In genomic region chr3:147925272-147925671, GRCh38 we compare ENCODE assay signal across 38 cellular contexts.
"Had no signal": no experiment of that assay in that cellular context is flagged by ENCODE, and none has a peak within 500 bp of the region (broad histone marks: within the 10 kb centered on the region; RNA-seq: fewer than 3 reads in every experiment).

No MANE protein-coding gene starts in this region.

- H3K27me3 ChIP-seq: adrenal gland, Peyer's patch, SJSA1 had no signal

- H3K36me3 ChIP-seq: adrenal gland, Peyer's patch, SJSA1, WERI-Rb-1 had no signal

- H3K4me3 ChIP-seq: adrenal gland, Peyer's patch, SJSA1 had no signal

- ATAC-seq: activated CD8-positive, alpha-beta memory T cell treated with anti-CD3 and anti-CD28 coated beads, Interleukin-2, amount 10 ng/mL, durations not matched to agents 7 days and 5 days; PC-3 had no signal

- DNase-seq: activated CD4-positive, alpha-beta memory T cell treated with anti-CD3 and anti-CD28 coated beads, Interleukin-2, amount 10 ng/mL, durations not matched to agents 7 days and 5 days; activated CD4-positive, alpha-beta T cell treated with anti-CD3 and anti-CD28 coated beads for 1 hour; activated CD4-positive, alpha-beta T cell treated with anti-CD3 and anti-CD28 coated beads for 48 hours; activated CD4-positive, CD25-positive, alpha-beta regulatory T cell; activated CD8-positive, alpha-beta memory T cell treated with anti-CD3 and anti-CD28 coated beads for 24 hours; activated CD8-positive, alpha-beta memory T cell treated with anti-CD3 and anti-CD28 coated beads, Interleukin-2, amount 10 ng/mL, durations not matched to agents 7 days and 5 days; activated CD8-positive, alpha-beta memory T cell treated with anti-CD3 and anti-CD28 coated beads, Interleukin-2, amount 50 U/mL, for 48 hours; activated gamma-delta T cell; activated naive CD4-positive, alpha-beta T cell treated with Interleukin-2 at 50 U/mL for 16 hours; activated T-cell treated with anti-CD3 and anti-CD28 coated beads, Interleukin-2, amount 50 U/mL, for 48 hours; adrenal gland; caudate nucleus; Kasumi-1; KG1; MM.1S; MV-4-11; NCI-H1092; NCI-H1417; NCI-H146; NCI-H187; NCI-H2029 treated with DMSO at 0.1 percent for 48 hours; NCI-H2107; NCI-H2171; NCI-H510A; NCI-H526; NCI-H748 treated with DMSO at 0.1 percent for 48 hours; NK-92 treated with Interleukin-12 subunit alpha and Interleukin-12 subunit beta, amount 100 ng/mL, for 24 hours; PC-3; Peyer's patch; RPMI8226; SHP77 treated with DMSO at 0.1 percent for 48 hours; SW 1271; T-helper 1 cell; T-helper 2 cell; T-helper 9 cell; WERI-Rb-1 had no signal

- H3K27ac ChIP-seq: adrenal gland, Peyer's patch, SJSA1, WERI-Rb-1 had no signal

- FAIRE-seq: bronchial epithelial cell had no signal

- H3K4me1 ChIP-seq: adrenal gland, Peyer's patch had no signal
